In genomic region chr11:68116126-68116525, GRCh38 we compare ENCODE assay signal across 1 cellular context.
TF ChIP-seq lines count a peak whose summit lies in the region.

No MANE protein-coding gene starts in this region.

TF ChIP-seq in HepG2, 621 proteins besides CTCF, POLR2A, EP300 and RAD21:
- no peak for TF ChIP-seq USF2 (IDR thresholded peaks at IDR 0.05; ENCODE audit: low read depth, low read length)
- no peak for TF ChIP-seq USF2 (CRISPR knock-in tag; IDR thresholded peaks at IDR 0.05; ENCODE audit: borderline replicate concordance)
- TF ChIP-seq RFXANK (CRISPR knock-in tag; IDR thresholded peaks at IDR 0.05) = no peak
- no peak for TF ChIP-seq ZNF737 (CRISPR knock-in tag; IDR thresholded peaks at IDR 0.05; ENCODE audit: borderline replicate concordance)
- no peak for TF ChIP-seq ZNF549 (CRISPR knock-in tag; IDR thresholded peaks at IDR 0.05)
- TF ChIP-seq ZFP82 (CRISPR knock-in tag; IDR thresholded peaks at IDR 0.05; ENCODE audit: borderline replicate concordance) = no peak
- no peak for TF ChIP-seq ZSCAN30 (CRISPR knock-in tag; IDR thresholded peaks at IDR 0.05)
- TF ChIP-seq SNRNP70 (IDR thresholded peaks at IDR 0.05; ENCODE audit: low read depth, low read length) = no peak
